In the genomic region with DNA sequence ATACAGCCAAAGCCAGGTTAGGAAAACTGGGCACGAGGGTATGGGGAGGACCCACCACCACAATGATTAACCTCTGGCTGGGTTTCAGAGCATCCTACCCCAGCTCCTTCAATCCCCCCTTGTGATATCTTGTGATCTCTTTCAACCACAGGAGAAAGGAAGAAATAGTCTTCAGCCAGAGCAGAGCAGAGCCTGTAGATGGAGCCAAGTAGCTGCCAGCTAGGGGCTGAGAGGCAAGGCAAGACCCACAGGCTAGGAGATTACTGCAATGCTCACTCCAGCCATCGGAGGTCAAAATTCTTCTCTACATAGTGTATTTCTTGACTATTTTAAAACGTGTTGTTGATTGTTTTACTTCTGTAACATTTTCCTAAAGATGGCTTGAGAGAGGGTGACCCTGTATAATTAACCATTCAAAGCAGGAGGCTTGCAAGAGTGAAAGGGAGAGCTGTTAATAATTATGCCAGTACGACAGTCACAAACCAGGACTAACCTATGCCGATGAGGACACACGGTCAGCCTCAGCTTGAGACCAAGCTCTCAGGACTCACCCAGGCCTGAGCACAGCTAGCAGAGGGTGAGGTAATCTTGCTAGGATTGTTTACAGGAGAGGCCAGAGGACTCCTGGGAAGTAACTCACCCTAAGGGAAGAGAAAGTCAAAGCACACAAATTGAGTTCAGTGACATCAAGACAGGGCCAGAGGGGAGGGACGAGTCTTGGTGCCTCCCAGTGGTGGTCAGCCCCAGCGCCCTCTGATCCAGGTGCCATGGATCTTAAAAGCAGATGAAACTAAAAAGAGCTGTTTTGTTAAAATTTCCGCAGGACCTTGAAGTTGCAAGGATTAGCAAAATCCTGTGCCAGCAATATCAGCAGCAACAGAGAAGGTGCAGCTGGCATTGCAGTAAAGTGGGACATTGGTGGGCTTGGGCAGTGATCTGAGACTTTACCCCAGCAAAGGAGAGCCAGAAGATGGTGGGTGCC, we compare ENCODE assay signal across 8 cellular contexts. TPM values are rescaled to one million over a fixed set of nuclear protein-coding genes. Genes with fewer than 3 reads are reported as not detected.
DNase-seq lines count a peak whose midpoint lies in the region; ATAC-seq and TF ChIP-seq lines count a peak whose summit lies in the region.

No MANE protein-coding gene starts in this region.

- TF ChIP-seq CTCF in activated B cell treated with CpG ODN at 0.5 μM for 24 hours (IDR thresholded peaks at IDR 0.05) = no peak
- peak; percentile 65 for TF ChIP-seq CTCF in fibroblast of pulmonary artery (IDR thresholded peaks at IDR 0.05; ENCODE audit: low read length, missing control alignments)
- TF ChIP-seq CTCF in nephron (IDR thresholded peaks at IDR 0.05; ENCODE audit: unreplicated experiment in 3 of 3) = peak; percentile 57 to 69 (median 59)
- TF ChIP-seq CTCF in prostate gland (IDR thresholded peaks at IDR 0.05) = no peak
- TF ChIP-seq CTCF in sigmoid colon (IDR thresholded peaks at IDR 0.05) = peak in 2 of 4 experiments; percentile 23 to 27

- H3K4me3 ChIP-seq in fibroblast of pulmonary artery (replicated peaks; ENCODE audit: low read depth, low read length) = no peak overlapping the region
- H3K4me3 ChIP-seq in prostate gland = no peak overlapping the region
- H3K4me3 ChIP-seq in sigmoid colon = no peak overlapping the region

- CTCF ChIA-PET in activated B cell treated with CpG ODN at 0.5 μM for 24 hours (lab: Charles Lee) = interaction anchor here (0.7 kb wide), 2 partner anchors 19 to 197 kb away, joined by 3 read pairs; no protein-coding TSS in a partner anchor

- TF ChIP-seq EP300 in sigmoid colon (IDR thresholded peaks at IDR 0.05) = no peak

- peak; percentile 69 for DNase-seq in EL
- DNase-seq in H4 (ENCODE audit: low spot score) = peak; percentile 65
- DNase-seq in NCI-H128 (lab: John Stamatoyannopoulos, UW; ENCODE audit: unreplicated experiment) = peak; percentile 4
- no peak for DNase-seq in activated B cell treated with CpG ODN at 0.5 μM for 24 hours
- peak; percentile 75 for DNase-seq in fibroblast of pulmonary artery (ENCODE audit: low read depth)
- no peak for DNase-seq in prostate gland (ENCODE audit: low spot score)
- DNase-seq in sigmoid colon = no peak

- intact Hi-C loops in activated B cell treated with CpG ODN at 0.5 μM for 24 hours (cut with micrococcal nuclease) = loop anchor here (1.0 to 5.0 kb wide), 2 partner anchors 74 to 405 kb away; a partner anchor contains a TSS
- intact Hi-C loops in prostate gland (cut with DNase I) = loop anchor here (5.0 kb wide), 1 partner anchor 125 kb away; no protein-coding TSS in a partner anchor
- intact Hi-C loops in sigmoid colon (cut with DNase I) = no loop called here

- POLR2A ChIA-PET in activated B cell treated with CpG ODN at 0.5 μM for 24 hours (lab: Charles Lee) = no interaction called here

- no peak overlapping the region for H3K4me3 Mint-ChIP-seq in activated B cell treated with CpG ODN at 0.5 μM for 24 hours
- H3K4me3 Mint-ChIP-seq in nephron = no peak overlapping the region

- TF ChIP-seq POLR2A in prostate gland (IDR thresholded peaks at IDR 0.05) (no peak), sigmoid colon (IDR thresholded peaks at IDR 0.05) (no peak)

- no peaks in the 10 kb centered on the region for H3K9me3 ChIP-seq in prostate gland
- no peaks in the 10 kb centered on the region for H3K9me3 ChIP-seq in sigmoid colon

- no peaks in the 10 kb centered on the region for H3K9me3 Mint-ChIP-seq in activated B cell treated with CpG ODN at 0.5 μM for 24 hours
- no peaks in the 10 kb centered on the region for H3K9me3 Mint-ChIP-seq in nephron

- H3K36me3 ChIP-seq in prostate gland (no peaks in the 10 kb centered on the region), sigmoid colon (no peaks in the 10 kb centered on the region)

- ATAC-seq in activated B cell treated with CpG ODN at 0.5 μM for 24 hours (ENCODE audit: low read depth) = peak; percentile 65

- H3K36me3 Mint-ChIP-seq in activated B cell treated with CpG ODN at 0.5 μM for 24 hours (ENCODE audit: low read depth) (no peaks in the 10 kb centered on the region), nephron (ENCODE audit: low read depth) (no peaks in the 10 kb centered on the region)

- H3K27ac Mint-ChIP-seq in activated B cell treated with CpG ODN at 0.5 μM for 24 hours = no peak overlapping the region
- peak overlapping the region; percentile 56 to 88 (median 76) for H3K27ac Mint-ChIP-seq in nephron

- no peak overlapping the region for H3K27ac ChIP-seq in prostate gland
- no peak overlapping the region for H3K27ac ChIP-seq in sigmoid colon

- H3K4me1 Mint-ChIP-seq in activated B cell treated with CpG ODN at 0.5 μM for 24 hours = no peaks in the 10 kb centered on the region
- peaks cover 22% of the 10 kb centered on the region for H3K4me1 Mint-ChIP-seq in nephron

- H3K4me1 ChIP-seq in prostate gland (replicated peaks) (no peaks in the 10 kb centered on the region), sigmoid colon (peaks cover 0 to 9% (median 3%) of the 10 kb centered on the region in 4 donors)

- peaks cover 15% of the 10 kb centered on the region for H3K27me3 Mint-ChIP-seq in activated B cell treated with CpG ODN at 0.5 μM for 24 hours
- no peaks in the 10 kb centered on the region for H3K27me3 Mint-ChIP-seq in nephron (ENCODE audit: low read depth)

- H3K27me3 ChIP-seq in prostate gland (replicated peaks; ENCODE audit: insufficient read depth) = no peaks in the 10 kb centered on the region
- no peaks in the 10 kb centered on the region for H3K27me3 ChIP-seq in sigmoid colon

- WGBS in prostate gland = 64% methylated on average over 9 of the region's 9 CpGs
- 22 to 53% methylated on average over 9 of the region's 9 CpGs for WGBS in sigmoid colon, 2 donors

RNA-seq across cellular contexts. Expression of a gene that starts 29.8 kb away (rescaled TPM):
- 150 and 180 TPM in 2 replicates for total RNA-seq in H4 (2014; rRNA removed; shearing (Covaris generic))
- total RNA-seq in activated B cell treated with CpG ODN at 0.5 μM for 24 hours = 0.91 and 1.6 TPM in 2 replicates
- 10 to 100 TPM in 1 of 2 donors, 1 to 10 TPM in 1; 2.6 to 20.6 TPM for total RNA-seq in prostate gland
- 1 to 10 TPM in 3 of 4 donors, not detected in 1; 1.1 to 2.4 (median 1.8) TPM for total RNA-seq in sigmoid colon
- 10 to 100 TPM; 10.8 to 41.8 (median 26.8) TPM for polyA plus RNA-seq in sigmoid colon

Comparison
In these comparisons a context has a peak if more than half of its experiments do, and no peak if none do; other contexts are left out.
1. DNase-seq: peak in EL (single experiment), H4 (single experiment), NCI-H128 (single experiment) and fibroblast of pulmonary artery (single experiment); none in activated B cell treated with CpG ODN at 0.5 μM for 24 hours (single experiment), prostate gland (single experiment) and sigmoid colon (single experiment).
2. CTCF ChIP-seq: peak in fibroblast of pulmonary artery (single experiment) and nephron (3 of 3); none in activated B cell treated with CpG ODN at 0.5 μM for 24 hours (single experiment) and prostate gland (0 of 4).